In the genomic region with DNA sequence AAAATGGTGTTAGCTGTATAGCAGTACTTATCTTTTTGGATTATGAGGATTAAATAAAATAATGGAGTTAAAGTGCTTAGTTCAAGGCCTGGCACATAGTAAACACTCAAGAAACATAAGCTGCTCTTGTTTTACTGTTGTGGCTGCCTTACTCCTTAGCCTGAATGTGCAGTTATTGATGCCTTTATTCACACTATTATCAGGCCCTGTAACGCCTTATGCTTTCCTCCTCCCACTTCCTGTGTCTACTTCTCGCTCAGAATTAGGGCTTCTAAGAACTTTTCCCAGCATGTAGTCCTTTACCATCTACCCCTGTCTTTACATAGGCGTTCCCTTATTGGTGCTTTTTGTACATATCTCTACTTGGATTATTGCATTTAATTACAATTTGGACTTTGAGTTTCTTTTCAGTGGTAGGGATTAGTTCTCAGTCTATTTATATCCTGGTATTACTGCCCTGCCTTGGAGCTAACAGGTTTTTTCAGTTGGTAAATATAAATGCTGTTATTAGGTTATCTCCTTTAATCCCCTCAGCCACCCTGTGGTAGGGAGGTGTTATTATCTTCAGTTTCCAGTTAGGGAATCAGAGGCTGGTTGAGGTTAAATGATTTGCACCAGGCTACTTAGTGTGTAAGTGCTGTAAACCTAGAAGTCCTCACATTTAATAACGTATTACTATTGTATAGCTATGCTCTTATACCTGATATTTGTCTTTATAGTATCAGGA, we compare ENCODE assay signal across 1 cellular context.
TF ChIP-seq lines count a peak whose summit lies in the region.

No MANE protein-coding gene starts in this region.

TF ChIP-seq in IMR-90, 13 proteins besides CTCF, POLR2A, EP300 and RAD21:
- no peak for TF ChIP-seq RFX5 (IDR thresholded peaks at IDR 0.05; ENCODE audit: low read depth, low read length)
